In the genomic region with DNA sequence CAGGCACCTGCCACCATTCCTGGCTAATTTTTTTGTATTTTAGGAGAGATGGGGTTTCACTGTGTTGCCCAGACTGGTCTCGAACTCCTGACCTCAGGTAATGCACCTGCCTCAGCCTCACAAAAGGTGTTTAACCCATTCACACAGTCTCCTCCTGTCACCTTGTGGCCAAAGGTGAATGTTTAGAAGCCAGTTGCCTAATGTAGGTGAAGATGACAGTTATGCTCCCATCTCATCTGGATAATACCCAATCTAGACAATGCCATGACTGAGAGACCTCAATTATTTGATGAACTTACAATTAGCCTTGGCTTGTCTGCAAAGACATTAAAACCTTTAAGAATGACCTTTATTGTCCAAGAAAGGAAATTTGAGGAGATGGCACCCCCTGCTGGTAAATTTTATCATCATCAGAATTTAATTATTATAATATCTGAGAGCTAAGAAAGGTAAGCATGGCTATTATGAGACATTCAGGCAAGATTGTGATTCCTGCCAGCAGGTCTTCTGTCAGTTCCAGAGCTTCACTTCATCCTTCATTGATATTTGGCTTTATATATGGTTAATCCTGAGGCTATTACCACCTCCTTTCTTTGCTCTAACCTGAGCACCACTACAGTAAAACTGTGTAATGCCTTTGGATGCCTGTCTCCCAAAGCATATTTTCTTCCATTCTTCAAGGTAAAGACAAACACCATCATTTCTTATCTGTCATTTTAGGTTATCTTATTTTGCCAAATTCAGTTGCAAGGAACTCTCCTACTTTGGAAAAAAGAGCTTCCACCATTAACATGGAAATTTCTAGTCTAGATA, we compare ENCODE assay signal across 1 cellular context.
TF ChIP-seq lines count a peak whose summit lies in the region.

No MANE protein-coding gene starts in this region.

TF ChIP-seq in HCT116, 20 proteins besides CTCF, POLR2A, EP300 and RAD21 (continued from another document):
- TF ChIP-seq, protein P1, sequence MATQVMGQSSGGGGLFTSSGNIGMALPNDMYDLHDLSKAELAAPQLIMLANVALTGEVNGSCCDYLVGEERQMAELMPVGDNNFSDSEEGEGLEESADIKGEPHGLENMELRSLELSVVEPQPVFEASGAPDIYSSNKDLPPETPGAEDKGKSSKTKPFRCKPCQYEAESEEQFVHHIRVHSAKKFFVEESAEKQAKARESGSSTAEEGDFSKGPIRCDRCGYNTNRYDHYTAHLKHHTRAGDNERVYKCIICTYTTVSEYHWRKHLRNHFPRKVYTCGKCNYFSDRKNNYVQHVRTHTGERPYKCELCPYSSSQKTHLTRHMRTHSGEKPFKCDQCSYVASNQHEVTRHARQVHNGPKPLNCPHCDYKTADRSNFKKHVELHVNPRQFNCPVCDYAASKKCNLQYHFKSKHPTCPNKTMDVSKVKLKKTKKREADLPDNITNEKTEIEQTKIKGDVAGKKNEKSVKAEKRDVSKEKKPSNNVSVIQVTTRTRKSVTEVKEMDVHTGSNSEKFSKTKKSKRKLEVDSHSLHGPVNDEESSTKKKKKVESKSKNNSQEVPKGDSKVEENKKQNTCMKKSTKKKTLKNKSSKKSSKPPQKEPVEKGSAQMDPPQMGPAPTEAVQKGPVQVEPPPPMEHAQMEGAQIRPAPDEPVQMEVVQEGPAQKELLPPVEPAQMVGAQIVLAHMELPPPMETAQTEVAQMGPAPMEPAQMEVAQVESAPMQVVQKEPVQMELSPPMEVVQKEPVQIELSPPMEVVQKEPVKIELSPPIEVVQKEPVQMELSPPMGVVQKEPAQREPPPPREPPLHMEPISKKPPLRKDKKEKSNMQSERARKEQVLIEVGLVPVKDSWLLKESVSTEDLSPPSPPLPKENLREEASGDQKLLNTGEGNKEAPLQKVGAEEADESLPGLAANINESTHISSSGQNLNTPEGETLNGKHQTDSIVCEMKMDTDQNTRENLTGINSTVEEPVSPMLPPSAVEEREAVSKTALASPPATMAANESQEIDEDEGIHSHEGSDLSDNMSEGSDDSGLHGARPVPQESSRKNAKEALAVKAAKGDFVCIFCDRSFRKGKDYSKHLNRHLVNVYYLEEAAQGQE (IDR thresholded peaks at IDR 0.05; ENCODE audit: low read depth) = no peak
- TF ChIP-seq EZH2 (IDR thresholded peaks at IDR 0.05) (no peak), ZNF274 (IDR thresholded peaks at IDR 0.05; ENCODE audit: low read depth, low read length) (no peak), ELF1 (IDR thresholded peaks at IDR 0.05; ENCODE audit: borderline replicate concordance, low read depth) (no peak), CBX3 (IDR thresholded peaks at IDR 0.05; ENCODE audit: low read depth) (peak; percentile 92), JUND (IDR thresholded peaks at IDR 0.05) (peak; percentile 11; the same call in 1 of the 2 replicates), SRF (IDR thresholded peaks at IDR 0.05; ENCODE audit: low read depth) (no peak), POLR2AphosphoS5 (IDR thresholded peaks at IDR 0.05; ENCODE audit: low read depth, low read length) (no peak), TCF7L2 (IDR thresholded peaks at IDR 0.05; ENCODE audit: borderline replicate concordance, extremely low read depth, insufficient read depth, insufficient read length) (no peak), YY1 (IDR thresholded peaks at IDR 0.05; ENCODE audit: extremely low read depth, insufficient replicate concordance, low read depth, low read length) (no peak), ZFX (IDR thresholded peaks at IDR 0.05) (no peak), CEBPB (IDR thresholded peaks at IDR 0.05; ENCODE audit: low read depth) (0 out of 2 replicates have a peak, but pooled peaks have one; percentile 32), SIN3A (IDR thresholded peaks at IDR 0.05; ENCODE audit: low read depth) (no peak), EGR1 (IDR thresholded peaks at IDR 0.05; ENCODE audit: low read depth) (0 out of 2 replicates have a peak, but pooled peaks have one; percentile 13)
- TF ChIP-seq, protein P2, sequence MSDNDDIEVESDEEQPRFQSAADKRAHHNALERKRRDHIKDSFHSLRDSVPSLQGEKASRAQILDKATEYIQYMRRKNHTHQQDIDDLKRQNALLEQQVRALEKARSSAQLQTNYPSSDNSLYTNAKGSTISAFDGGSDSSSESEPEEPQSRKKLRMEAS (IDR thresholded peaks at IDR 0.05) = no peak
- TF ChIP-seq, protein P3, sequence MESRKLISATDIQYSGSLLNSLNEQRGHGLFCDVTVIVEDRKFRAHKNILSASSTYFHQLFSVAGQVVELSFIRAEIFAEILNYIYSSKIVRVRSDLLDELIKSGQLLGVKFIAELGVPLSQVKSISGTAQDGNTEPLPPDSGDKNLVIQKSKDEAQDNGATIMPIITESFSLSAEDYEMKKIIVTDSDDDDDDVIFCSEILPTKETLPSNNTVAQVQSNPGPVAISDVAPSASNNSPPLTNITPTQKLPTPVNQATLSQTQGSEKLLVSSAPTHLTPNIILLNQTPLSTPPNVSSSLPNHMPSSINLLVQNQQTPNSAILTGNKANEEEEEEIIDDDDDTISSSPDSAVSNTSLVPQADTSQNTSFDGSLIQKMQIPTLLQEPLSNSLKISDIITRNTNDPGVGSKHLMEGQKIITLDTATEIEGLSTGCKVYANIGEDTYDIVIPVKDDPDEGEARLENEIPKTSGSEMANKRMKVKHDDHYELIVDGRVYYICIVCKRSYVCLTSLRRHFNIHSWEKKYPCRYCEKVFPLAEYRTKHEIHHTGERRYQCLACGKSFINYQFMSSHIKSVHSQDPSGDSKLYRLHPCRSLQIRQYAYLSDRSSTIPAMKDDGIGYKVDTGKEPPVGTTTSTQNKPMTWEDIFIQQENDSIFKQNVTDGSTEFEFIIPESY (IDR thresholded peaks at IDR 0.05; ENCODE audit: extremely low read depth, insufficient replicate concordance, low read length) = no peak
- TF ChIP-seq, protein P4, sequence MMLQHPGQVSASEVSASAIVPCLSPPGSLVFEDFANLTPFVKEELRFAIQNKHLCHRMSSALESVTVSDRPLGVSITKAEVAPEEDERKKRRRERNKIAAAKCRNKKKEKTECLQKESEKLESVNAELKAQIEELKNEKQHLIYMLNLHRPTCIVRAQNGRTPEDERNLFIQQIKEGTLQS (IDR thresholded peaks at IDR 0.05) = no peak
